Comparison of ENCODE assay signal across 24 cellular contexts in the genomic region with DNA sequence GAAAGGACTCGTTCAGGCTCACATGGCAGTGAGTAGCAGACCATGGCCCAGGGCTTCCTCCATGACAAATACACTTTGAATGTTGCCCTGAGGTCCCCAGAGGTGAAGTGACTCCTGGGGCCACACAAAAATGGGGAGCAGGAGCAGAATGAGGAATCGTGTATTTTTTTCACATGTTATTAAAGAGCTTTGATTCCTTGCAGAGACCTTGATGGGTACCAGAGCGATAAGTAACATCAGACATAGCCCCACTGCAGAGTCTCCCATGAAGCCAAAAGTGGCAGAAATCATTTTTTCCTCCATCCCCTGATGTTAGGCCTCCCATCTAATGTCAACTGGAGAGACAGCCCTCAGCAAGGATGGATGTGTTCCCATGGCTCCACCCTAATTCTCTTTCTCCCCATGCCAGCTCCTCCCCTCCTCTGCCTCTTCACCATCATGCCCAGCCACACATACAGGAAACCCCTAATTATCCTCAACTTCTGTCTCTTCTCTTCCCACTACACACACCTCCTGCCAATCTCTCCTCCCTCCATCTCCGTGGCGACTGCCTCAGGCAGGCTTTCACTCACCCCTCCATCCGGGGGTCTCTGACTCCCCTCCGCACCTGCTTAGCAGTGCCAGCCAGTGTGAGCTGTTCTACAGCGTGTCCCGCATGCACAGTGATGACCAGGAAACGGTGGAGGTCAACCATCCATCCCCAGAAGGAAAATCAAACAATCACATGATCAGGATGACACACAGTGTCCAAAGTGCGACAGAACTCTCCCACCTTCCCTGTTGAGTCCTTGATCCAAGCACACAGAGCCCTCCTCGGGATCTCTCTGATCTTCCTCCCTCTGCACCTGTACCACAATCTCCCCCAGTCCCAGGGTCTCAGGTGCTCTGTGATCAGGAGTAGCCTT. TPM values are rescaled to one million over a fixed set of nuclear protein-coding genes. Genes with fewer than 3 reads are reported as not detected.
DNase-seq lines count a peak whose midpoint lies in the region; ATAC-seq and TF ChIP-seq lines count a peak whose summit lies in the region.
"Had no signal": no experiment of that assay in that cellular context is flagged by ENCODE, and none has a peak within 500 bp of the region (broad histone marks: within the 10 kb centered on the region; RNA-seq: fewer than 3 reads in every experiment).

No MANE protein-coding gene starts in this region.

- no peak overlapping the region for H3K9ac ChIP-seq in neural progenitor cell

- H3K27me3 ChIP-seq in foreskin keratinocyte, result peaks cover 30% of the 10 kb centered on the region
- no peaks in the 10 kb centered on the region for H3K27me3 ChIP-seq in neural progenitor cell
- H3K27me3 ChIP-seq in upper lobe of left lung, result no peaks in the 10 kb centered on the region
- H3K27me3 ChIP-seq: body of pancreas, neutrophil had no signal

- H3F3A ChIP-seq in neural progenitor cell (ENCODE audit: low read depth), result no peaks in the 10 kb centered on the region

- H3K27ac ChIP-seq in foreskin keratinocyte (no peak overlapping the region), neural progenitor cell (no peak overlapping the region), upper lobe of left lung (no peak overlapping the region)
- H3K27ac ChIP-seq: body of pancreas, neutrophil had no signal

- H3K9me3 Mint-ChIP-seq in neural progenitor cell, result peaks cover 8% of the 10 kb centered on the region
- H3K9me3 Mint-ChIP-seq: activated B cell treated with CpG ODN at 0.5 μM for 24 hours; CD4-positive, alpha-beta T cell had no signal

- H3K4me3 ChIP-seq in neural progenitor cell (no peak overlapping the region), upper lobe of left lung (no peak overlapping the region)
- H3K4me3 ChIP-seq: body of pancreas had no signal

- H3K4me1 ChIP-seq in foreskin keratinocyte (no peaks in the 10 kb centered on the region), neural progenitor cell (no peaks in the 10 kb centered on the region), upper lobe of left lung (no peaks in the 10 kb centered on the region)
- H3K4me1 ChIP-seq: body of pancreas had no signal

- no peaks in the 10 kb centered on the region for H4K20me1 ChIP-seq in neural progenitor cell (ENCODE audit: low read depth)

- H2AFZ ChIP-seq in neural progenitor cell (replicated peaks), result no peak overlapping the region

- H3K4me1 Mint-ChIP-seq in neural progenitor cell, result peaks cover 51% of the 10 kb centered on the region
- H3K4me1 Mint-ChIP-seq: activated B cell treated with CpG ODN at 0.5 μM for 24 hours; stimulated activated naive CD8-positive, alpha-beta T cell treated with anti-CD3 and anti-CD28 coated beads, Interleukin-15, amount 100 ng/mL, for 72 hours had no signal

- TF ChIP-seq CTCF in foreskin keratinocyte (conservative IDR thresholded peaks at IDR 0.05) (no peak), neural progenitor cell (IDR thresholded peaks at IDR 0.05) (no peak), upper lobe of left lung (IDR thresholded peaks at IDR 0.05) (no peak)

- no peaks in the 10 kb centered on the region for H3K36me3 ChIP-seq in neural progenitor cell
- no peaks in the 10 kb centered on the region for H3K36me3 ChIP-seq in upper lobe of left lung
- H3K36me3 ChIP-seq: neutrophil had no signal

- H3K9me3 ChIP-seq in neural progenitor cell (ENCODE audit: low read depth), result no peaks in the 10 kb centered on the region
- H3K9me3 ChIP-seq in upper lobe of left lung, result no peaks in the 10 kb centered on the region
- H3K9me3 ChIP-seq: body of pancreas, neutrophil had no signal

- TF ChIP-seq EP300 in upper lobe of left lung (IDR thresholded peaks at IDR 0.05), result no peak

- no peaks in the 10 kb centered on the region for H3K79me2 ChIP-seq in neural progenitor cell (ENCODE audit: low read depth)

- no peak overlapping the region for H3K4me2 ChIP-seq in neural progenitor cell

- peak overlapping the region; percentile 80 for H3K27ac Mint-ChIP-seq in neural progenitor cell
- H3K27ac Mint-ChIP-seq: activated B cell treated with CpG ODN at 0.5 μM for 24 hours; CD4-positive, alpha-beta T cell; progenitor cell of endocrine pancreas had no signal

- DNase-seq in NCI-H1105 (lab: John Stamatoyannopoulos, UW) (peak; percentile 1), NCI-H748 treated with DMSO at 0.1 percent for 48 hours (lab: John Stamatoyannopoulos, UW) (peak; percentile 3), foreskin keratinocyte (no peak), neural progenitor cell (ENCODE audit: low spot score) (no peak), upper lobe of left lung (no peak), cerebellar cortex (ENCODE audit: low spot score) (no peak)
- DNase-seq in stimulated activated CD4-positive, alpha-beta T cell treated with anti-CD3 and anti-CD28 coated beads, Interleukin-2, amount 100 ng/mL, for 24 hours, result no peak
- DNase-seq: activated B cell treated with CpG ODN at 0.5 μM for 24 hours; activated CD4-positive, alpha-beta T cell treated with anti-CD3 and anti-CD28 coated beads, Interleukin-2, amount 50 U/mL, for 1 hour; activated T-cell treated with anti-CD3 and anti-CD28 coated beads, Interleukin-2, amount 50 U/mL, for 48 hours; body of pancreas; CD4-positive, alpha-beta T cell; DMS 273 treated with DMSO at 0.1 percent for 48 hours; effector memory CD4-positive, alpha-beta T cell; kidney; NCI-H1048; NCI-H1930; SIG-M5; stimulated activated naive CD8-positive, alpha-beta T cell treated with anti-CD3 and anti-CD28 coated beads, Interleukin-15, amount 100 ng/mL, for 72 hours had no signal

- no peaks in the 10 kb centered on the region for H3K36me3 Mint-ChIP-seq in neural progenitor cell

- peak overlapping the region; percentile 50 for H3K4me3 Mint-ChIP-seq in neural progenitor cell
- H3K4me3 Mint-ChIP-seq: activated B cell treated with CpG ODN at 0.5 μM for 24 hours; CD4-positive, alpha-beta T cell; stimulated activated naive CD8-positive, alpha-beta T cell treated with anti-CD3 and anti-CD28 coated beads, Interleukin-15, amount 100 ng/mL, for 72 hours had no signal

- WGBS in upper lobe of left lung, 2 donors, result 77 to 80% methylated on average over 12 of the region's 12 CpGs

- peaks cover 20% of the 10 kb centered on the region for H3K27me3 Mint-ChIP-seq in neural progenitor cell (ENCODE audit: insufficient read depth, low read depth)

- no peak for TF ChIP-seq POLR2A in upper lobe of left lung (IDR thresholded peaks at IDR 0.05)

- ATAC-seq in foreskin keratinocyte (peak; percentile 14), GM19035 (IDR thresholded peaks at IDR 0.05; ENCODE audit: unreplicated experiment) (no peak), upper lobe of left lung (ENCODE audit: low FRiP score in 2 of 2) (no peak)
- ATAC-seq: body of pancreas; stimulated activated naive CD8-positive, alpha-beta T cell treated with anti-CD3 and anti-CD28 coated beads, Interleukin-15, amount 100 ng/mL, for 72 hours had no signal

RNA-seq across cellular contexts. Expression of gene SSUH2, which starts 7.1 kb away (rescaled TPM):
- 0.11 and 0.27 TPM in 2 replicates for total RNA-seq in foreskin keratinocyte
- polyA plus RNA-seq in foreskin keratinocyte, result 0.07 and 0.12 TPM in 2 replicates
- total RNA-seq in neural progenitor cell (ENCODE audit: low replicate concordance), result 0.22 and 0.37 TPM in 2 replicates
- total RNA-seq in upper lobe of left lung, result under 1 TPM in 2 of 6 donors, not detected in 4; 0.22 to 0.79 TPM
- total RNA-seq: activated B cell treated with CpG ODN at 0.5 μM for 24 hours; CD4-positive, alpha-beta T cell; epithelial cell of proximal tubule; lung microvascular endothelial cell had no signal

Comparison
In these comparisons a context has a peak if more than half of its experiments do, and no peak if none do; other contexts are left out.
1. DNase-seq: peak in NCI-H1105 (single experiment) and NCI-H748 treated with DMSO at 0.1 percent for 48 hours (single experiment); none in foreskin keratinocyte (0 of 2), neural progenitor cell (single experiment), upper lobe of left lung (0 of 2), stimulated activated CD4-positive, alpha-beta T cell treated with anti-CD3 and anti-CD28 coated beads, Interleukin-2, amount 100 ng/mL, for 24 hours (0 of 2) and cerebellar cortex (single experiment).